Comparison of ENCODE assay signal across 12 cellular contexts in the genomic region with DNA sequence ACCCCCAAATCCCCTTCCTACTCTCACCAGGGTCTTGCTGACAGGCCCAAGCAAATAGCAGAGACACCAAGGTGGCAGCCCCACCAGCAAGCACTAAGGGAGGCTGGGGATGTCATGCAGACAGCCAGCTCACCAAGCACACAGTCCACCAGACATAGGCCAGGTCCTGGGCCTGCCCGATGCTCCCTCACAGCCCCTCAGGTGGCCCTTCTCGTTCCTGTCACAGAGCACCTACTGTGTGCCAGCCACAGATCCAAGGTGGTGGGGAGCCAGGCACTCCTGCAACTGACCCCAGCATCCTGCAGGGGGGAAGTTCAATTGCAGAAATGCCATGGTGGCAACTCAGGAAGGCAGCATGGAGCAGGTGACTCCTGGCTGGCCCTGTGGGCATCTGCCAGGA.
DNase-seq lines count a peak whose midpoint lies in the region; ATAC-seq and TF ChIP-seq lines count a peak whose summit lies in the region.
"Had no signal": no experiment of that assay in that cellular context is flagged by ENCODE, and none has a peak within 500 bp of the region (broad histone marks: within the 10 kb centered on the region; RNA-seq: fewer than 3 reads in every experiment).

No MANE protein-coding gene starts in this region.

- intact Hi-C loops in psoas muscle (cut with DNase I): no loop called here

- POLR2A ChIA-PET in CD8-positive, alpha-beta memory T cell (lab: Charles Lee): interaction anchor here (1.6 to 6.8 kb wide), 2 partner anchors 11 to 14 kb away, joined by 5 to 96 read pairs; a partner anchor contains a TSS

- peaks cover 52% of the 10 kb centered on the region for H3K79me2 ChIP-seq in MM.1S (ENCODE audit: low read length)

- no peaks in the 10 kb centered on the region for H3K9me2 ChIP-seq in MM.1S (replicated peaks; ENCODE audit: insufficient read depth, low read length)

- H3K27me3 Mint-ChIP-seq in CD8-positive, alpha-beta memory T cell: no peaks in the 10 kb centered on the region

- H3K4me1 ChIP-seq in CD8-positive, alpha-beta memory T cell (ENCODE audit: insufficient read depth, low read length): peaks cover 67% of the 10 kb centered on the region
- H3K4me1 ChIP-seq in MM.1S (ENCODE audit: low read length) (peaks cover 63% of the 10 kb centered on the region), psoas muscle (peaks cover 73% of the 10 kb centered on the region)
- peaks cover 39% of the 10 kb centered on the region for H3K4me1 ChIP-seq in effector memory CD4-positive, alpha-beta T cell (ENCODE audit: control insufficient read depth, insufficient read depth, low read length, poor library complexity, severe bottlenecking)

- TF ChIP-seq CTCF in MM.1S (IDR thresholded peaks at IDR 0.05; ENCODE audit: low read length) (no peak), psoas muscle (IDR thresholded peaks at IDR 0.05) (no peak)

- peaks cover 0 to 14% (median 0%) of the 10 kb centered on the region in 3 donors for H3K36me3 Mint-ChIP-seq in CD8-positive, alpha-beta memory T cell

- no peak overlapping the region for H3K27ac ChIP-seq in CD8-positive, alpha-beta memory T cell (ENCODE audit: low read depth, low read length)
- H3K27ac ChIP-seq in MM.1S (ENCODE audit: low read length): peak overlapping the region; percentile 65; the same call in 1 of the 2 replicates
- peak overlapping the region; percentile 18 for H3K27ac ChIP-seq in effector memory CD4-positive, alpha-beta T cell (ENCODE audit: insufficient read depth, low read length, poor library complexity, severe bottlenecking)
- peak overlapping the region; percentile 59 for H3K27ac ChIP-seq in psoas muscle

- no peaks in the 10 kb centered on the region for H3K36me3 ChIP-seq in CD8-positive, alpha-beta memory T cell (ENCODE audit: insufficient read depth, low read length)
- H3K36me3 ChIP-seq in MM.1S (replicated peaks; ENCODE audit: insufficient read depth, low read length) (no peaks in the 10 kb centered on the region), psoas muscle (ENCODE audit: insufficient read depth in 1 of 2, low read depth in 1 of 2) (no peaks in the 10 kb centered on the region)
- H3K36me3 ChIP-seq in effector memory CD4-positive, alpha-beta T cell (ENCODE audit: control insufficient read depth, insufficient read depth, low read length): no peaks in the 10 kb centered on the region

- no peak overlapping the region for H3K4me3 ChIP-seq in CD8-positive, alpha-beta memory T cell (ENCODE audit: low read length)
- H3K4me3 ChIP-seq in MM.1S (ENCODE audit: low read length) (no peak overlapping the region), psoas muscle (no peak overlapping the region)
- no peak overlapping the region for H3K4me3 ChIP-seq in effector memory CD4-positive, alpha-beta T cell (ENCODE audit: insufficient read depth, low read depth, low read length, poor library complexity, severe bottlenecking)

- ATAC-seq in psoas muscle: peak in 3 of 4 donors; percentile 3 to 37 (median 20)
- no peak for ATAC-seq in HG03565 (IDR thresholded peaks at IDR 0.05; ENCODE audit: unreplicated experiment)

- peak overlapping the region in 4 of 7 donors; percentile 20 to 89 (median 31) for H3K4me3 Mint-ChIP-seq in CD8-positive, alpha-beta memory T cell

- WGBS in psoas muscle, 3 donors: 55 to 71% (median 63%) methylated on average over 2 of the region's 2 CpGs

- H3K9me3 ChIP-seq in CD8-positive, alpha-beta memory T cell (ENCODE audit: low read length): no peaks in the 10 kb centered on the region
- H3K9me3 ChIP-seq in MM.1S (replicated peaks; ENCODE audit: insufficient read depth, low read length) (no peaks in the 10 kb centered on the region), psoas muscle (no peaks in the 10 kb centered on the region)
- no peaks in the 10 kb centered on the region for H3K9me3 ChIP-seq in effector memory CD4-positive, alpha-beta T cell (ENCODE audit: control insufficient read depth, low read length)

- peaks cover 32% of the 10 kb centered on the region for H3F3A ChIP-seq in MM.1S (ENCODE audit: insufficient read depth, low read length)

- H3K27me3 ChIP-seq in CD8-positive, alpha-beta memory T cell (ENCODE audit: insufficient read depth, low read length, poor library complexity, severe bottlenecking): no peaks in the 10 kb centered on the region
- H3K27me3 ChIP-seq in MM.1S (replicated peaks; ENCODE audit: insufficient read depth, low read length) (no peaks in the 10 kb centered on the region), psoas muscle (ENCODE audit: insufficient read depth in 3 of 3, low read length in 2 of 3) (no peaks in the 10 kb centered on the region)
- no peaks in the 10 kb centered on the region for H3K27me3 ChIP-seq in effector memory CD4-positive, alpha-beta T cell (replicated peaks; ENCODE audit: control insufficient read depth, insufficient read depth, low read length, poor library complexity, severe bottlenecking)

- H3K4me2 ChIP-seq in MM.1S (ENCODE audit: low read depth, low read length): peak overlapping the region; percentile 39; the same call in 1 of the 2 replicates

- H2AFZ ChIP-seq in MM.1S (ENCODE audit: low read length): no peak overlapping the region

- CTCF ChIA-PET in CD8-positive, alpha-beta memory T cell (lab: Charles Lee): interaction anchor here (1.4 to 21.7 kb wide), 4 partner anchors 9 to 46 kb away, joined by 3 to 358 read pairs (median 54); a partner anchor contains a TSS

- H3K9me3 Mint-ChIP-seq in CD8-positive, alpha-beta memory T cell: no peaks in the 10 kb centered on the region

- H3K27ac Mint-ChIP-seq in CD8-positive, alpha-beta memory T cell: peak overlapping the region; percentile 39 to 92 (median 83)

- H3K4me1 Mint-ChIP-seq in CD8-positive, alpha-beta memory T cell: peaks cover 77 to 91% (median 85%) of the 10 kb centered on the region in 3 donors

- no peaks in the 10 kb centered on the region for H4K20me1 ChIP-seq in MM.1S (ENCODE audit: insufficient read depth, low read length)

- no peak for DNase-seq in CD8-positive, alpha-beta memory T cell
- no peak for DNase-seq in MM.1S
- no peak for DNase-seq in effector memory CD4-positive, alpha-beta T cell
- no peak for DNase-seq in psoas muscle
- DNase-seq in NCI-H2196 (lab: John Stamatoyannopoulos, UW; ENCODE audit: unreplicated experiment): no peak
- DNase-seq in hepatic stellate cell (ENCODE audit: low spot score): no peak
- DNase-seq in activated CD8-positive, alpha-beta memory T cell treated with anti-CD3 and anti-CD28 coated beads for 24 hours: no peak
- DNase-seq: cerebellar nuclear complex, DMS153, NCI-H1436, T-helper 9 cell had no signal

- H3K9ac ChIP-seq in MM.1S (ENCODE audit: low read length): peak overlapping the region; percentile 29; the same call in 1 of the 2 replicates
